ENCODE assay signal across 8 cellular contexts in the genomic region with DNA sequence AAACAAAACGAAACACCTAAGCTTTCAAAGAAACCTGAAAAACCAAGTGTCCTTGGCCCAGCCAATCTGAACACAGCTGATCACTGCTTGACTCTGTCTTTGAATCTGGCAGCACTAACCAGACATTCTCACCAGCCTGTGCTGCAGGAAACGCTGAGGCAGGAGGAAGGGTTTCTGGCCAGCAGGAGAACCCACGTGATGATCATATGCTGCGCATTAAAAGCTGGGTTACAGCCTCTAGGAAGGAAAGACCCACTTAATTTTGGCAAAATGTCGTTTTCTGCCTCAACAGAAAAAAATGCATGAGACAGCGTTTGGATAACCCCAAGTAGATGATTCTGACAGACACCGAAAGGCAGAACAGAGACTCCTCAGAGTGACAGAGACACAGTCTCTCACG. TPM values are rescaled to one million over a fixed set of nuclear protein-coding genes. Genes with fewer than 3 reads are reported as not detected.
A peak's percentile ranks its signal among the peaks of the same experiment; 100 is the strongest.
DNase-seq lines count a peak whose midpoint lies in the region; ATAC-seq and TF ChIP-seq lines count a peak whose summit lies in the region.

No MANE protein-coding gene starts in this region.

- H3K4me2 ChIP-seq in Karpas-422 (ENCODE audit: low read depth, low read length, poor library complexity, severe bottlenecking) = no peak overlapping the region

- H3K9ac ChIP-seq in Karpas-422 (ENCODE audit: low read length) = no peak overlapping the region

- TF ChIP-seq EP300 in tibial nerve (IDR thresholded peaks at IDR 0.05) = peak in 1 of 2 donors; percentile 87

- no peaks in the 10 kb centered on the region for H3K9me2 ChIP-seq in Karpas-422 (replicated peaks; ENCODE audit: insufficient read depth, low read length)

- no peaks in the 10 kb centered on the region for H3K9me3 ChIP-seq in tibial nerve
- no peaks in the 10 kb centered on the region for H3K9me3 ChIP-seq in Karpas-422 (ENCODE audit: low read length)

- no peak overlapping the region for H3K4me3 ChIP-seq in Jurkat, Clone E6-1 (ENCODE audit: low read length)
- H3K4me3 ChIP-seq in lower leg skin (ENCODE audit: low read depth, poor library complexity, severe bottlenecking) (no peak overlapping the region), tibial nerve (no peak overlapping the region), Karpas-422 (ENCODE audit: low read length) (no peak overlapping the region)

- peak; percentile 61 for DNase-seq in Jurkat, Clone E6-1 (ENCODE audit: low read depth, low spot score)
- peak; percentile 65 for DNase-seq in brain pericyte (ENCODE audit: low read depth, low spot score)
- peak; percentile 89 to 94 for DNase-seq in lower leg skin (ENCODE audit: low spot score in 2 of 2)
- DNase-seq in tibial nerve (ENCODE audit: low spot score in 2 of 2) = peak; percentile 36 to 76
- no peak for DNase-seq in NCI-H1694 treated with DMSO at 0.1 percent for 48 hours (lab: John Stamatoyannopoulos, UW)
- DNase-seq in Karpas-422 = no peak

- peak overlapping the region in 2 of 4 donors; percentile 74 to 81 for H3K27ac ChIP-seq in tibial nerve
- no peak overlapping the region for H3K27ac ChIP-seq in Karpas-422 (ENCODE audit: low read length)

- peaks cover 19% of the 10 kb centered on the region for H3K79me2 ChIP-seq in Karpas-422 (ENCODE audit: low read length)

- no peaks in the 10 kb centered on the region for H4K20me1 ChIP-seq in Karpas-422 (ENCODE audit: insufficient read depth, low read depth, low read length)

- no peak for TF ChIP-seq CTCF in lower leg skin (IDR thresholded peaks at IDR 0.05)
- no peak for TF ChIP-seq CTCF in tibial nerve (IDR thresholded peaks at IDR 0.05)

- ATAC-seq in GM18505 (IDR thresholded peaks at IDR 0.05; ENCODE audit: unreplicated experiment) = peak; percentile 53
- ATAC-seq in activated CD4-positive, CD25-positive, alpha-beta regulatory T cell treated with anti-CD3 and anti-CD28 coated beads, Interleukin-2, amount 50 U/mL, for 24 hours = no peak

- TF ChIP-seq POLR2A in GM18505 (IDR thresholded peaks at IDR 0.05; ENCODE audit: borderline replicate concordance, extremely low read depth, insufficient read depth, insufficient read length) = no peak
- no peak for TF ChIP-seq POLR2A in lower leg skin (IDR thresholded peaks at IDR 0.05)
- TF ChIP-seq POLR2A in tibial nerve (IDR thresholded peaks at IDR 0.05) = no peak

- intact Hi-C loops in lower leg skin (cut with DNase I; ENCODE audit: low total_unique reads) = no loop called here

- H3K36me3 ChIP-seq in tibial nerve = peaks cover 0 to 35% (median 5%) of the 10 kb centered on the region in 3 donors
- peaks cover 11% of the 10 kb centered on the region; the same call in 1 of the 2 replicates for H3K36me3 ChIP-seq in Karpas-422 (ENCODE audit: insufficient read depth, low read length)

- WGBS in lower leg skin, 2 donors = 17 to 22% methylated on average over 8 of the region's 8 CpGs
- 28 to 29% methylated on average over 8 of the region's 8 CpGs for WGBS in tibial nerve, 2 donors

- H3K27me3 ChIP-seq in tibial nerve (no peaks in the 10 kb centered on the region), Karpas-422 (ENCODE audit: low read length) (no peaks in the 10 kb centered on the region)

- H3K4me1 ChIP-seq in tibial nerve (peaks cover 0 to 88% (median 35%) of the 10 kb centered on the region in 4 donors), Karpas-422 (ENCODE audit: low read length) (peaks cover 17% of the 10 kb centered on the region)

- no peak overlapping the region for H2AFZ ChIP-seq in Karpas-422 (ENCODE audit: low read length)

RNA-seq across cellular contexts. Expression of a gene that starts 9.8 kb away (rescaled TPM):
- 16.3 TPM for polyA plus RNA-seq in Jurkat, Clone E6-1 (2012; ENCODE audit: insufficient read depth, insufficient read length)
- total RNA-seq in lower leg skin = 100 to 1,000 TPM in 3 of 4 donors, 10 to 100 TPM in 1; 76.6 to 170 (median 109) TPM
- 10 to 100 TPM; 48.6 to 97.9 (median 79.5) TPM for total RNA-seq in tibial nerve
- 20.4 and 44.1 TPM in 2 replicates for total RNA-seq in Karpas-422 (2014; rRNA removed; shearing (Covaris generic); ENCODE audit: low replicate concordance)

Comparison
In these comparisons a context has a peak if more than half of its experiments do, and no peak if none do; other contexts are left out.
1. DNase-seq: peak in Jurkat, Clone E6-1 (single experiment), brain pericyte (single experiment), lower leg skin (2 of 2) and tibial nerve (2 of 2); none in NCI-H1694 treated with DMSO at 0.1 percent for 48 hours (single experiment) and Karpas-422 (single experiment).